ENCODE assay signal across 25 cellular contexts in genomic region chr4:61543976-61544375, GRCh38.
"Had no signal": no experiment of that assay in that cellular context is flagged by ENCODE, and none has a peak within 500 bp of the region (broad histone marks: within the 10 kb centered on the region; RNA-seq: fewer than 3 reads in every experiment).

No MANE protein-coding gene starts in this region.

- H3K36me3 Mint-ChIP-seq: activated naive CD8-positive, alpha-beta T cell treated with anti-CD3 and anti-CD28 coated beads, Interleukin-2, amount 10 ng/mL, durations not matched to agents 7 days and 5 days; WTC11 had no signal

- H3K9me3 Mint-ChIP-seq: WTC11 had no signal

- H3K27ac ChIP-seq: adrenal gland, Peyer's patch had no signal

- H3K27ac Mint-ChIP-seq: activated naive CD8-positive, alpha-beta T cell treated with anti-CD3 and anti-CD28 coated beads, Interleukin-2, amount 10 ng/mL, durations not matched to agents 7 days and 5 days; T-helper 17 cell; WTC11 had no signal

- FAIRE-seq: K562 had no signal

- H3K27me3 ChIP-seq: adrenal gland, Peyer's patch had no signal

- H3K4me1 ChIP-seq: adrenal gland had no signal

- DNase-seq: activated CD4-positive, alpha-beta T cell treated with anti-CD3 and anti-CD28 coated beads for 48 hours; activated CD4-positive, alpha-beta T cell treated with anti-CD3 and anti-CD28 coated beads, Interleukin-2, amount 50 U/mL, for 48 hours; activated CD4-positive, CD25-positive, alpha-beta regulatory T cell treated with anti-CD3 and anti-CD28 coated beads, Interleukin-2, amount 50 U/mL, for 72 hours; activated CD8-positive, alpha-beta memory T cell treated with anti-CD3 and anti-CD28 coated beads, Interleukin-2, amount 50 U/mL, for 4 hours; activated naive CD4-positive, alpha-beta T cell treated with anti-CD3 and anti-CD28 coated beads, Interleukin-2, amount 50 U/mL, for 16 hours; activated naive CD8-positive, alpha-beta T cell treated with anti-CD3 and anti-CD28 coated beads, Interleukin-2, amount 10 ng/mL, durations not matched to agents 7 days and 5 days; adrenal gland; aorta; Karpas-422; NCI-H1092; NCI-H1417; NCI-H1930; NCI-H2171; NCI-H2227 treated with DMSO at 0.1 percent for 48 hours; NCI-H526 treated with DMSO at 0.1 percent for 48 hours; NCI-H82; NK-92 treated with Interleukin-12 subunit alpha and Interleukin-12 subunit beta, amount 100 ng/mL, for 24 hours; OCI-M1; Peyer's patch; SHP77 treated with DMSO at 0.1 percent for 48 hours; T-helper 17 cell; T-helper 9 cell had no signal

- H3K36me3 ChIP-seq: adrenal gland, Peyer's patch had no signal

- H3K9me3 ChIP-seq: adrenal gland, Peyer's patch had no signal

- H3K4me3 ChIP-seq: adrenal gland, K562, Peyer's patch had no signal

- H3K4me3 Mint-ChIP-seq: activated naive CD8-positive, alpha-beta T cell treated with anti-CD3 and anti-CD28 coated beads, Interleukin-2, amount 10 ng/mL, durations not matched to agents 7 days and 5 days; central memory CD8-positive, alpha-beta T cell; T-helper 17 cell; WTC11 had no signal

- ATAC-seq: K562, T-helper 17 cell, WTC11 had no signal

- H3K4me1 Mint-ChIP-seq: activated naive CD8-positive, alpha-beta T cell treated with anti-CD3 and anti-CD28 coated beads, Interleukin-2, amount 10 ng/mL, durations not matched to agents 7 days and 5 days; central memory CD8-positive, alpha-beta T cell; T-helper 17 cell had no signal
